8 cellular contexts compared by ENCODE assay signal in the genomic region with DNA sequence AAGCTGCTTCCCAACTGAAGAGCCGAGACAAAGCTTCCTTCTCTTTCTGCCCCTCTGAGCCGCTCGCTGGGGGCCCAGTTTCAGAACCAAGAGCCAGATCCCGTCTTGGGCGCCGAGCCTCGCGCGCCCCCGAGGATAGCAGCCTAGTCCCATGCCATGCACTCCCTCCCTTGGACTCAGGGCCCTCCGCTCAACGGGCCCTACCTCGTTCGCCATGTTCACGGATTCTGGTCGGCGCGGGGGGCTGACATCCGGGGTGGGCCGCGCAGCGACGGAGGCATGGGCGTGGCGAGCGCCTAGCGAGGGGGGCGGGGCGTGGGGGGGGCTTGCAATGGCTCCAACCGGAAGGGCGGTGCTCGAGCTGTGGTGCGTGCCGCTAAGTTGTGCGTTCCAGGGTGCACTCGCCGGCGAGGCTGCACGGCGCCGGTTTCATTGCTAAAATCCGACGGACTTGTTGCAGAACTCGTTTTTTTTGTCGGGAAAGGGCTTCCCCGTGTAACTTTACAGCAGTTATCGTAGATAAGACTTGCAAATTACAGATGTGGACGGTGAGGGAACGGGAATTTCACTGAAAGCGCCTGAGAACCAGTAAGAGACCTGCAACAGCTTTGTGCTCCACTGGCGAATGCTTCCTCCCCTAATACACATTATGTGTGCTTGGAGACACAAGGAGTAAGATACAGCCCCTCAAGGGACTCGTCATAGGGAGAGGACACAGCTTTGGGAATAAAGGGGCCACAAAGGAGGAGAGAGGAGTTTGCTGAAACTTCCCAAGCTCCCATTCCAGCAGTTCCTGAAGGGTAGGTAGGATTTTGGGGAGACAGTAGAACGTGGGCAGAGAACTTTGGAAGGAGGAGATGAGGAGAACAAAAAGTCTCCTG. TPM values are rescaled to one million over a fixed set of nuclear protein-coding genes. Genes with fewer than 3 reads are reported as not detected.
DNase-seq lines count a peak whose midpoint lies in the region; ATAC-seq and TF ChIP-seq lines count a peak whose summit lies in the region.

Gene ADH5 (minus strand): TSS at position 304 of the 881 bp plus-strand sequence. CDS start 88 bp downstream, at position 216.

- H3K4me1 ChIP-seq in right atrium auricular region, result peaks cover 0 to 25% of the 10 kb centered on the region in 2 donors
- peaks cover 23% of the 10 kb centered on the region for H3K4me1 ChIP-seq in psoas muscle
- H3K4me1 ChIP-seq in urinary bladder (ENCODE audit: insufficient read depth), result no peaks in the 10 kb centered on the region

- no peaks in the 10 kb centered on the region for H3K9me3 ChIP-seq in right atrium auricular region
- H3K9me3 ChIP-seq in psoas muscle, result no peaks in the 10 kb centered on the region

- ATAC-seq in HG02852 (IDR thresholded peaks at IDR 0.05; ENCODE audit: unreplicated experiment) (peak; percentile 95), psoas muscle (peak; percentile 92 to 98 (median 94))

- TF ChIP-seq CTCF in right atrium auricular region (IDR thresholded peaks at IDR 0.05) (no peak), psoas muscle (IDR thresholded peaks at IDR 0.05) (no peak)

- peak; percentile 97 for TF ChIP-seq POLR2A in GM15510 (IDR thresholded peaks at IDR 0.05; ENCODE audit: borderline replicate concordance, extremely low read depth, insufficient read length)

- H3K36me3 ChIP-seq in right atrium auricular region (peaks cover 10% of the 10 kb centered on the region), psoas muscle (ENCODE audit: insufficient read depth in 1 of 2, low read depth in 1 of 2) (peaks cover 5 to 19% of the 10 kb centered on the region in 2 donors), urinary bladder (ENCODE audit: insufficient read depth) (peaks cover 3% of the 10 kb centered on the region)

- peak; percentile 58 for DNase-seq in NCI-H1436 treated with DMSO at 0.1 percent for 48 hours (lab: John Stamatoyannopoulos, UW)
- DNase-seq in T-helper 2 cell, result peak; percentile 77 to 95 (median 87)
- DNase-seq in right atrium auricular region (ENCODE audit: low spot score), result peak; percentile 91
- peak; percentile 93 for DNase-seq in psoas muscle

- 0 to 1% (median 0%) methylated on average over 48 to 53 of the region's 53 CpGs for WGBS in psoas muscle, 3 donors
- under 1% methylated on average over 53 of the region's 53 CpGs for WGBS in urinary bladder

- peak within 1 kb of the TSS; percentile 72 to 80 for H3K4me3 ChIP-seq in right atrium auricular region
- peak within 1 kb of the TSS; percentile 90 for H3K4me3 ChIP-seq in psoas muscle
- peak within 1 kb of the TSS; percentile 69 for H3K4me3 ChIP-seq in urinary bladder (ENCODE audit: low read depth, low read length)

- peak within 1 kb of the TSS; percentile 88 for H3K27ac ChIP-seq in angular gyrus (ENCODE audit: low read depth, low read length)
- peak within 1 kb of the TSS; percentile 95 to 96 for H3K27ac ChIP-seq in right atrium auricular region
- H3K27ac ChIP-seq in psoas muscle, result peak within 1 kb of the TSS; percentile 94
- H3K27ac ChIP-seq in urinary bladder (ENCODE audit: low read depth), result peak within 1 kb of the TSS; percentile 94

- H3K27me3 ChIP-seq in right atrium auricular region (no peaks in the 10 kb centered on the region), psoas muscle (ENCODE audit: insufficient read depth in 3 of 3, low read length in 2 of 3) (no peaks in the 10 kb centered on the region)

- intact Hi-C loops in psoas muscle (cut with DNase I), result loop anchor here (5.0 to 10.0 kb wide), 2 partner anchors 154 to 156 kb away; no protein-coding TSS in a partner anchor

RNA-seq across cellular contexts. Expression of gene ADH5, which starts in this region (rescaled TPM):
- total RNA-seq in right atrium auricular region (10 to 100 TPM; 67.4 to 76.3 TPM), psoas muscle (10 to 100 TPM; 59.8 to 96.3 (median 70.6) TPM), urinary bladder (165 TPM)
- polyA plus RNA-seq in psoas muscle (100 to 1,000 TPM in 1 of 3 donors, 10 to 100 TPM in 2; 64.1 to 108 (median 87.0) TPM), urinary bladder (297 TPM)

Comparison
In these comparisons a context has a peak if more than half of its experiments do, and no peak if none do; other contexts are left out.
1. Peak in every context shown above with its lines: DNase-seq, ATAC-seq, H3K4me3 ChIP-seq and H3K27ac ChIP-seq.